Comparison of ENCODE assay signal across 9 cellular contexts in the genomic region with DNA sequence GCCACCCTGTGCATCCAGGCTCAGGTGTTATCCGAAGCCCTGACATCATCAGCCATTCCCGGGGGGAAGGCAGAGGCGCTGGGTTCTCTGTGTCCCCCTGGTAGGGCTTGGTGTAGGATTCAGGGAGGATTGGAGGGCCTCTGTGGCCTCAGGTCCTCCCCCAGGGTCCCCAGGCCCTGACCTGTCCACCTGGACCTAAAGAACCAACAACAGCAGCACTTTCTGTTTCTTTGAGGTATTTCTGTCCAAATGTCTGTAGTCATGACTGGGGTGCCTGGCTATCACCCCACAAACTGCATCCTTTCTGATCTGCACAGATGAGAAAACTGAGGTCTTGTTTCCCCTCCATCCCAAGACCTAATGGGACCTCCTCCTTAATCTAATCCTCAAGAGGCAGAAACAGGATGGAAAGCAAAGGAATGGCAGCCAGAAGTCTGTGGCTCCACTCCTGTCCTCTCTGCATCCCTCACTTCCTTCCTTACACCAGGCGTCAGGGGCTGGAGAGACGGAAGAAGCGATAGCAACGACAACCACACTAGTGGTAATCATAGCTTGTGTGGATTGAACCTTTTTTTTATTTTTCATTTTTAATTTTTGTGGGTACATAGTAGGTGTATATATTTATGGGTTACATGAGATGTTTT. TPM values are rescaled to one million over a fixed set of nuclear protein-coding genes. Genes with fewer than 3 reads are reported as not detected.
DNase-seq lines count a peak whose midpoint lies in the region; ATAC-seq, FAIRE-seq and TF ChIP-seq lines count a peak whose summit lies in the region.
"Had no signal": no experiment of that assay in that cellular context is flagged by ENCODE, and none has a peak within 500 bp of the region (broad histone marks: within the 10 kb centered on the region; RNA-seq: fewer than 3 reads in every experiment).

No MANE protein-coding gene starts in this region.

- no peaks in the 10 kb centered on the region for H4K20me1 ChIP-seq in astrocyte (ENCODE audit: insufficient read depth, low read length)

- H3K79me2 ChIP-seq in ACC112 (ENCODE audit: control insufficient read depth, insufficient read depth, low read length, unreplicated experiment): peaks cover 69% of the 10 kb centered on the region
- peaks cover 31% of the 10 kb centered on the region for H3K79me2 ChIP-seq in astrocyte (ENCODE audit: insufficient read depth, low read length)

- H3K4me3 ChIP-seq in ACC112 (ENCODE audit: low read depth, low read length): no peak overlapping the region
- H3K4me3 ChIP-seq in astrocyte (ENCODE audit: insufficient read depth, low read depth, low read length): no peak overlapping the region

- H3K36me3 ChIP-seq in ACC112 (ENCODE audit: insufficient read depth, low read length) (peaks cover 11% of the 10 kb centered on the region; the same call in 1 of the 2 replicates), astrocyte (ENCODE audit: insufficient read depth, low read length) (no peaks in the 10 kb centered on the region)

- no peak overlapping the region for H3K4me3 Mint-ChIP-seq in astrocyte (ENCODE audit: unreplicated experiment)
- peak overlapping the region in 3 of 8 donors; percentile 10 to 60 (median 17) for H3K4me3 Mint-ChIP-seq in naive B cell

- H3K4me1 Mint-ChIP-seq in astrocyte (ENCODE audit: low read depth, unreplicated experiment): peaks cover 8% of the 10 kb centered on the region
- H3K4me1 Mint-ChIP-seq in naive B cell: peaks cover 52 to 88% (median 59%) of the 10 kb centered on the region in 3 donors

- DNase-seq in astrocyte (ENCODE audit: low read depth) (no peak), naive B cell (no peak), OCI-M1 (lab: John Stamatoyannopoulos, UW) (no peak), caudate nucleus (lab: John Stamatoyannopoulos, UW) (no peak)
- DNase-seq in stimulated activated naive CD4-positive, alpha-beta T cell treated with Interleukin-2 at 50 U/mL for 16 hours (lab: John Stamatoyannopoulos, UW): no peak

- H3K27me3 Mint-ChIP-seq in astrocyte (ENCODE audit: low read depth, unreplicated experiment) (no peaks in the 10 kb centered on the region), naive B cell (no peaks in the 10 kb centered on the region)

- H3K9me3 Mint-ChIP-seq in astrocyte (ENCODE audit: unreplicated experiment): no peaks in the 10 kb centered on the region
- no peaks in the 10 kb centered on the region for H3K9me3 Mint-ChIP-seq in naive B cell

- peak overlapping the region; percentile 76 for H3K9ac ChIP-seq in astrocyte (ENCODE audit: low read length)

- H2AFZ ChIP-seq in ACC112 (ENCODE audit: low read length, unreplicated experiment) (no peak overlapping the region), astrocyte (ENCODE audit: low read depth, low read length) (peak overlapping the region; percentile 63)

- FAIRE-seq in astrocyte (lab: Jason Lieb, UNC): no peak

- no peaks in the 10 kb centered on the region for H3K9me3 ChIP-seq in astrocyte (ENCODE audit: insufficient read depth, low read depth, low read length)

- peak; percentile 0 for ATAC-seq in GM18867 (IDR thresholded peaks at IDR 0.05; ENCODE audit: unreplicated experiment)
- no peak for ATAC-seq in naive B cell (ENCODE audit: low read depth in 2 of 2)
- ATAC-seq in GM18907 (IDR thresholded peaks at IDR 0.05; ENCODE audit: unreplicated experiment): no peak

- H3K27ac ChIP-seq in ACC112 (ENCODE audit: low read depth, low read length): peak overlapping the region; percentile 99
- peak overlapping the region; percentile 99 for H3K27ac ChIP-seq in astrocyte (ENCODE audit: low read depth, low read length)
- no peak overlapping the region for H3K27ac ChIP-seq in caudate nucleus (ENCODE audit: low read depth, low read length)
- H3K27ac ChIP-seq: C4-2B had no signal

- H3K27ac Mint-ChIP-seq in astrocyte (ENCODE audit: unreplicated experiment): peak overlapping the region; percentile 93
- peak overlapping the region; percentile 57 to 95 (median 92) for H3K27ac Mint-ChIP-seq in naive B cell

- H3K27me3 ChIP-seq in ACC112 (ENCODE audit: insufficient read depth, low read length) (no peaks in the 10 kb centered on the region), astrocyte (ENCODE audit: insufficient read depth, low read length) (no peaks in the 10 kb centered on the region)

- H3K4me1 ChIP-seq in ACC112 (ENCODE audit: control insufficient read depth, insufficient read depth, low read length, unreplicated experiment) (peaks cover 27% of the 10 kb centered on the region), astrocyte (ENCODE audit: insufficient read depth, low read length) (peaks cover 19% of the 10 kb centered on the region)

- peak overlapping the region; percentile 47 for H3K4me2 ChIP-seq in astrocyte (ENCODE audit: low read length)

- TF ChIP-seq CTCF in astrocyte (IDR thresholded peaks at IDR 0.05; ENCODE audit: insufficient read depth, low read depth, low read length): no peak

- peaks cover 10% of the 10 kb centered on the region for H3K36me3 Mint-ChIP-seq in astrocyte (ENCODE audit: low read depth, unreplicated experiment)
- no peaks in the 10 kb centered on the region for H3K36me3 Mint-ChIP-seq in naive B cell

RNA-seq across cellular contexts. Expression of gene NLRC5, which starts 11.8 kb away (rescaled TPM):
- 29.9 and 33.1 TPM in 2 replicates for total RNA-seq in astrocyte
- polyA plus RNA-seq in naive B cell (ENCODE audit: low read depth in 6 of 6): 10 to 100 TPM in 5 of 6 donors, 1 to 10 TPM in 1; 2.9 to 42.9 (median 29.9) TPM

RNA-seq across cellular contexts. Expression of gene CETP, which starts 39.4 kb away (rescaled TPM):
- 0.17 TPM in 1 of 2 replicates, not detected in the other for total RNA-seq in astrocyte
- under 1 TPM in 4 of 6 donors, not detected in 2; 0.25 to 0.72 (median 0.27) TPM for polyA plus RNA-seq in naive B cell (ENCODE audit: low read depth in 6 of 6)
